12 cellular contexts compared by ENCODE assay signal in genomic region chr5:142698447-142698846, GRCh38. TPM values are rescaled to one million over a fixed set of nuclear protein-coding genes. Genes with fewer than 3 reads are reported as not detected.
DNase-seq lines count a peak whose midpoint lies in the region; ATAC-seq, FAIRE-seq and TF ChIP-seq lines count a peak whose summit lies in the region.
"Had no signal": no experiment of that assay in that cellular context is flagged by ENCODE, and none has a peak within 500 bp of the region (broad histone marks: within the 10 kb centered on the region; RNA-seq: fewer than 3 reads in every experiment).

No MANE protein-coding gene starts in this region.

- TF ChIP-seq POLR2A in K562 (conservative IDR thresholded peaks at IDR 0.05) (no peak), gastrocnemius medialis (IDR thresholded peaks at IDR 0.05) (no peak)

- no peak overlapping the region for H2AK5ac ChIP-seq in H9 (ENCODE audit: insufficient read length, low read length)

- H2BK120ac ChIP-seq in H9 (ENCODE audit: low read depth, low read length, poor library complexity, severe bottlenecking) = no peak overlapping the region

- no peaks in the 10 kb centered on the region for H3K79me1 ChIP-seq in H9 (ENCODE audit: insufficient read depth, low read depth, low read length, poor library complexity, severe bottlenecking)

- intact Hi-C loops in K562 (cut with micrococcal nuclease) = loop anchor here (2.0 kb wide), 1 partner anchor 546 kb away; no protein-coding TSS in a partner anchor
- intact Hi-C loops in left lung (cut with DNase I) = loop anchor here in 1 of 2 donors (5.0 kb wide), 2 partner anchors 41 to 86 kb away; no protein-coding TSS in a partner anchor
- intact Hi-C loops in gastrocnemius medialis (cut with DNase I; ENCODE audit: low total_unique reads) = loop anchor here (5.0 kb wide), 1 partner anchor 706 kb away; no protein-coding TSS in a partner anchor

- no peak for DNase-seq in H9
- no peak for DNase-seq in K562 (ENCODE audit: extremely low read depth in 1 of 4, low spot score in 3 of 4)
- no peak for DNase-seq in left lung
- no peak for DNase-seq in gastrocnemius medialis
- no peak for DNase-seq in NCI-H1436 treated with DMSO at 0.1 percent for 48 hours (lab: John Stamatoyannopoulos, UW)
- no peak for DNase-seq in A172 (ENCODE audit: low spot score)
- no peak for DNase-seq in urothelium cell line (ENCODE audit: low spot score)
- DNase-seq: NCI-H2107 had no signal

- peaks cover 48 to 51% of the 10 kb centered on the region in 2 experiments for H3K4me1 Mint-ChIP-seq in H9
- H3K4me1 Mint-ChIP-seq: activated naive CD8-positive, alpha-beta T cell treated with anti-CD3 and anti-CD28 coated beads for 36 hours had no signal

- no peak overlapping the region for H2BK5ac ChIP-seq in H9 (ENCODE audit: insufficient read length, low read length)

- H3T11ph ChIP-seq in H9 (ENCODE audit: low read length) = no peak overlapping the region

- H3K4me1 ChIP-seq in H9 (ENCODE audit: insufficient read depth, low read length) = peaks cover 13% of the 10 kb centered on the region; the same call in 1 of the 2 replicates
- no peaks in the 10 kb centered on the region for H3K4me1 ChIP-seq in K562 (replicated peaks in 1 of 2; ENCODE audit: control insufficient read depth in 2 of 2, insufficient read depth in 2 of 2, low read length in 2 of 2)
- H3K4me1 ChIP-seq in left lung = peaks cover 14 to 18% of the 10 kb centered on the region in 2 donors
- peaks cover 33 to 34% of the 10 kb centered on the region in 2 donors for H3K4me1 ChIP-seq in gastrocnemius medialis

- H3K9me3 Mint-ChIP-seq in H9 = peaks cover 0 to 2% of the 10 kb centered on the region in 2 experiments; a peak in 3 of 5 replicates
- H3K9me3 Mint-ChIP-seq: activated naive CD8-positive, alpha-beta T cell treated with anti-CD3 and anti-CD28 coated beads for 36 hours; dendritic cell treated with granulocyte-macrophage colony-stimulating factor and Interleukin-4, amounts not matched to agents 40 ng/mL and 50 ng/mL, for 4 days had no signal

- H2BK12ac ChIP-seq in H9 (ENCODE audit: insufficient read length, low read depth, low read length) = no peak overlapping the region

- no peak overlapping the region for H2BK20ac ChIP-seq in H9 (ENCODE audit: low read depth, low read length, poor library complexity, severe bottlenecking)

- POLR2A ChIA-PET in K562 (lab: Yijun Ruan, JAX) = interaction anchor here (1.1 kb wide), 1 partner anchor 10 kb away, joined by 3 read pairs; no protein-coding TSS in a partner anchor

- H2BK15ac ChIP-seq in H9 (ENCODE audit: low read depth, low read length) = no peak overlapping the region

- H4K5ac ChIP-seq in H9 (ENCODE audit: insufficient read length, low read depth, low read length) = no peak overlapping the region

- H3K27me3 Mint-ChIP-seq in H9 (ENCODE audit: low read depth) = no peaks in the 10 kb centered on the region

- TF ChIP-seq CTCF in H9 (conservative IDR thresholded peaks at IDR 0.05) (no peak), K562 (IDR thresholded peaks at IDR 0.05 in 2 of 3, conservative IDR thresholded peaks at IDR 0.05 in 1 of 3; ENCODE audit: insufficient read depth in 2 of 3, low read depth in 1 of 3, low read length in 3 of 3) (no peak), left lung (IDR thresholded peaks at IDR 0.05) (no peak), gastrocnemius medialis (IDR thresholded peaks at IDR 0.05 in 4 of 5, conservative IDR thresholded peaks at IDR 0.05 in 1 of 5) (no peak)

- H3K79me2 ChIP-seq in H9 (ENCODE audit: insufficient read depth, low read length) = no peaks in the 10 kb centered on the region
- no peaks in the 10 kb centered on the region for H3K79me2 ChIP-seq in K562 (ENCODE audit: control insufficient read depth, insufficient read depth, low read length)

- WGBS in H9 (ENCODE audit: extremely low coverage, insufficient read length, low lambda C conversion rate) = no CpG with 5 or more reads among the region's 4 CpGs
- WGBS in K562 (ENCODE audit: insufficient coverage, low coverage, missing lambda C conversion rate) = 0% methylated on average over 4 of the region's 4 CpGs

- CTCF ChIA-PET in K562 (lab: Yijun Ruan, JAX; ENCODE audit: low intra/inter-chr PET ratio) = interaction anchor here (1.4 to 2.0 kb wide), 4 partner anchors 14 to 547 kb away, joined by 3 to 24 read pairs (median 10); no protein-coding TSS in a partner anchor

- H4K20me1 ChIP-seq in H9 (ENCODE audit: control insufficient read depth, insufficient read depth, insufficient read length) (no peaks in the 10 kb centered on the region), K562 (replicated peaks; ENCODE audit: control insufficient read depth, insufficient read depth, low read length) (no peaks in the 10 kb centered on the region)

- H3K27me3 ChIP-seq in H9 (ENCODE audit: insufficient read depth, low read length) (no peaks in the 10 kb centered on the region), K562 (ENCODE audit: control insufficient read depth in 2 of 2, insufficient read depth in 2 of 2, low read length in 2 of 2) (peaks cover 0 to 9% of the 10 kb centered on the region in 2 experiments; a peak in 2 of 5 replicates), left lung (no peaks in the 10 kb centered on the region), gastrocnemius medialis (no peaks in the 10 kb centered on the region)

- no peak overlapping the region for H4K8ac ChIP-seq in H9 (replicated peaks; ENCODE audit: insufficient read length, low read depth, low read length)

- H3K27ac Mint-ChIP-seq in H9 = peak overlapping the region in 2 of 3 experiments; percentile 35 to 51; a peak in 4 of 7 replicates
- H3K27ac Mint-ChIP-seq: activated naive CD8-positive, alpha-beta T cell treated with anti-CD3 and anti-CD28 coated beads for 36 hours; dendritic cell treated with granulocyte-macrophage colony-stimulating factor and Interleukin-4, amounts not matched to agents 40 ng/mL and 50 ng/mL, for 4 days had no signal

- no peaks in the 10 kb centered on the region for H3K23me2 ChIP-seq in H9 (ENCODE audit: insufficient read length, low read depth, low read length, poor library complexity, severe bottlenecking)

- no peak for ATAC-seq in K562
- peak; percentile 22 for ATAC-seq in left lung
- no peak for ATAC-seq in gastrocnemius medialis
- ATAC-seq in HG02571 (IDR thresholded peaks at IDR 0.05; ENCODE audit: unreplicated experiment) = no peak

- FAIRE-seq in K562 (lab: Jason Lieb, UNC) (no peak), urothelium cell line (lab: Jason Lieb, UNC) (no peak)

- H2AFZ ChIP-seq in H9 (ENCODE audit: low read length) (no peak overlapping the region), K562 (ENCODE audit: low read depth, low read length) (no peak overlapping the region)

- no TSS peak for BruUV-seq in K562 (replicated peaks; lab: Mats Ljungman, UMichigan)

- no peak overlapping the region for H3K4me2 ChIP-seq in H9 (ENCODE audit: insufficient read depth, insufficient read length, low read length)
- no peak overlapping the region for H3K4me2 ChIP-seq in K562 (ENCODE audit: insufficient read depth, low read length)

- no peak overlapping the region for H3K23ac ChIP-seq in H9 (ENCODE audit: insufficient read length, low read depth, low read length)

- H3K9me1 ChIP-seq in K562 (ENCODE audit: control insufficient read depth, insufficient read depth, low read length) = no peaks in the 10 kb centered on the region

- no peak overlapping the region for H3K56ac ChIP-seq in H9 (ENCODE audit: insufficient read length, low read depth, low read length)

- H3K14ac ChIP-seq in H9 (ENCODE audit: insufficient read depth, low read length) = no peak overlapping the region

- in situ Hi-C loops in K562 (cut with MboI) = loop anchor here (10.0 kb wide), 2 partner anchors 114 to 534 kb away; no protein-coding TSS in a partner anchor
- in situ Hi-C loops in gastrocnemius medialis (cut with MboI; ENCODE audit: low sequenced_read_pairs in 4 of 4) = loop anchor here in 3 of 4 donors (5.0 to 25.0 kb wide), 2 partner anchors 41 to 536 kb away; no protein-coding TSS in a partner anchor

- no peak overlapping the region for H3K4ac ChIP-seq in H9 (ENCODE audit: low read depth, low read length)

- H3K36me3 ChIP-seq in K562 (ENCODE audit: control insufficient read depth, insufficient read depth, low read length) (no peaks in the 10 kb centered on the region), left lung (no peaks in the 10 kb centered on the region), gastrocnemius medialis (no peaks in the 10 kb centered on the region)

- H3K27ac ChIP-seq in H9 (ENCODE audit: insufficient read length, low read depth, low read length) = no peak overlapping the region
- H3K27ac ChIP-seq in K562 (ENCODE audit: extremely low read depth, low read depth, low read length) = no peak overlapping the region
- H3K27ac ChIP-seq in left lung = peak overlapping the region in 1 of 2 donors; percentile 37
- peak overlapping the region; percentile 62 to 84 (median 75) for H3K27ac ChIP-seq in gastrocnemius medialis

- no peak for TF ChIP-seq EP300 in K562 (IDR thresholded peaks at IDR 0.05; ENCODE audit: low read length)

- no peak overlapping the region for H3K18ac ChIP-seq in H9 (ENCODE audit: insufficient read length, low read depth, low read length)

- H4K91ac ChIP-seq in H9 (ENCODE audit: insufficient read length, low read depth, low read length) = no peak overlapping the region

- H3K4me3 ChIP-seq in K562 (no peak overlapping the region), left lung (no peak overlapping the region), gastrocnemius medialis (no peak overlapping the region)

- H3K9me3 ChIP-seq in H9 (ENCODE audit: control insufficient read depth, low read depth, low read length) = no peaks in the 10 kb centered on the region
- no peaks in the 10 kb centered on the region for H3K9me3 ChIP-seq in K562 (replicated peaks; ENCODE audit: control insufficient read depth, insufficient read depth, low read depth, low read length)
- H3K9me3 ChIP-seq in left lung = no peaks in the 10 kb centered on the region
- no peaks in the 10 kb centered on the region for H3K9me3 ChIP-seq in gastrocnemius medialis

- TF ChIP-seq RAD21 in K562 (CRISPR knock-in tag; conservative IDR thresholded peaks at IDR 0.05 in 1 of 2, IDR thresholded peaks at IDR 0.05 in 1 of 2) = no peak

- H3K9ac ChIP-seq in H9 (ENCODE audit: extremely low read depth, insufficient read length, low read length) = no peak overlapping the region
- H3K9ac ChIP-seq in K562 (ENCODE audit: insufficient read depth in 1 of 2, low read depth in 2 of 2, low read length in 2 of 2) = no peak overlapping the region

- H3K4me3 Mint-ChIP-seq in H9 = no peak overlapping the region
- H3K4me3 Mint-ChIP-seq: activated naive CD8-positive, alpha-beta T cell treated with anti-CD3 and anti-CD28 coated beads for 36 hours; dendritic cell treated with granulocyte-macrophage colony-stimulating factor and Interleukin-4, amounts not matched to agents 40 ng/mL and 50 ng/mL, for 4 days had no signal

- H3K36me3 Mint-ChIP-seq in H9 (ENCODE audit: insufficient read depth in 1 of 3, low read depth in 3 of 3) = no peaks in the 10 kb centered on the region
- H3K36me3 Mint-ChIP-seq: activated naive CD8-positive, alpha-beta T cell treated with anti-CD3 and anti-CD28 coated beads for 36 hours had no signal

RNA-seq across cellular contexts. Expression of gene FGF1, which starts 12.6 kb away (rescaled TPM):
- 3.2 and 4.6 TPM in 2 replicates for total RNA-seq in H9 (2021)
- total RNA-seq in K562 (2011; cell fraction: chromatin; rRNA removed; ENCODE audit: low replicate concordance) = not detected in 2 replicates
- not detected in 2 replicates for total RNA-seq in K562 (2011; cell fraction: nucleolus; rRNA removed)
- total RNA-seq in K562 (2011; cell fraction: nucleoplasm; rRNA removed) = not detected in 2 replicates
- total RNA-seq in K562 (2014; rRNA removed) = not detected in 2 replicates
- total RNA-seq in K562 (2014; rRNA removed; fragmentation: Illumina TruSeq; extraction: Trizol) = not detected in 2 replicates
- total RNA-seq in K562 (2015; rRNA removed; fragmentation: Illumina TruSeq; extraction: Trizol) = not detected in 2 replicates
- not detected in 2 replicates for total RNA-seq in K562 (2021)
- polyA plus RNA-seq in K562 (2011; rRNA removed) = not detected in 2 replicates
- not detected in 2 replicates for polyA plus RNA-seq in K562 (2011; cell fraction: cytosol; rRNA removed)
- not detected in 2 replicates for polyA plus RNA-seq in K562 (2011; cell fraction: nucleus; rRNA removed)
- 0.03 TPM in 1 of 2 replicates, not detected in the other for polyA plus RNA-seq in K562 (2012)
- not detected in 2 replicates for polyA plus RNA-seq in K562 (2014; fragmentation: Illumina TruSeq; extraction: Trizol)
- not detected for polyA plus RNA-seq in K562 (2014; fragmentation: Nextera tagmentation; extraction: Ambion mirVana)
- not detected in 2 replicates for polyA plus RNA-seq in K562 (2014; rRNA removed)
- not detected in 2 replicates for polyA minus RNA-seq in K562 (2011; rRNA and poly(A)+ RNA removed)
- not detected in 2 replicates for polyA minus RNA-seq in K562 (2011; cell fraction: cytosol; rRNA and poly(A)+ RNA removed)
- not detected in 2 replicates for polyA minus RNA-seq in K562 (2011; cell fraction: nucleus; rRNA and poly(A)+ RNA removed)
- 1 to 10 TPM in 1 of 2 donors, under 1 TPM in 1; 0.41 to 1.2 TPM for total RNA-seq in left lung
- total RNA-seq in gastrocnemius medialis = 1 to 10 TPM in 2 of 4 donors, under 1 TPM in 2; 0.41 to 2.1 (median 1.2) TPM
- total RNA-seq in A172 (2014; rRNA removed; shearing (Covaris generic)) = 1.2 and 1.8 TPM in 2 replicates
- total RNA-seq: activated naive CD8-positive, alpha-beta T cell treated with anti-CD3 and anti-CD28 coated beads for 36 hours had no signal
- polyA plus RNA-seq: neural cell had no signal

Comparison
In these comparisons a context has a peak if more than half of its experiments do, and no peak if none do; other contexts are left out.
1. H3K27ac ChIP-seq: peak in gastrocnemius medialis (4 of 4); none in H9 (single experiment) and K562 (single experiment).